ENCODE assay signal across 14 cellular contexts in genomic region chr6:149264629-149265028, GRCh38. TPM values are rescaled to one million over a fixed set of nuclear protein-coding genes. Genes with fewer than 3 reads are reported as not detected.
A peak's percentile ranks its signal among the peaks of the same experiment; 100 is the strongest.
DNase-seq lines count a peak whose midpoint lies in the region; ATAC-seq and TF ChIP-seq lines count a peak whose summit lies in the region.
"Had no signal": no experiment of that assay in that cellular context is flagged by ENCODE, and none has a peak within 500 bp of the region (broad histone marks: within the 10 kb centered on the region; RNA-seq: fewer than 3 reads in every experiment).

No MANE protein-coding gene starts in this region.

- H3K36me3 Mint-ChIP-seq in GM23338 (ENCODE audit: low read depth), result no peaks in the 10 kb centered on the region
- no peaks in the 10 kb centered on the region for H3K36me3 Mint-ChIP-seq in activated T-cell treated with anti-CD3 and anti-CD28 coated beads, Interleukin-2, amount 50 U/mL, for 4 hours (ENCODE audit: insufficient read depth)

- H3K9me3 ChIP-seq in neuronal stem cell (replicated peaks in 1 of 2; ENCODE audit: control insufficient read depth in 2 of 2, insufficient read depth in 1 of 2, low read depth in 1 of 2, low read length in 2 of 2), result no peaks in the 10 kb centered on the region
- H3K9me3 ChIP-seq: uterus had no signal

- H3K23ac ChIP-seq in mesendoderm (ENCODE audit: low read length) (peak overlapping the region; percentile 19), neuronal stem cell (ENCODE audit: low read depth, low read length, poor library complexity) (no peak overlapping the region)

- 0 out of 2 replicates have a peak, but pooled peaks cover 3% of the 10 kb centered on the region for H3K9me2 ChIP-seq in GM23338 (ENCODE audit: insufficient read depth)

- no peak overlapping the region for H2BK12ac ChIP-seq in neuronal stem cell (ENCODE audit: low read length)

- H3K27ac Mint-ChIP-seq in GM23338, result no peak overlapping the region

- H3K79me2 ChIP-seq in GM23338 (replicated peaks; ENCODE audit: insufficient read depth) (no peaks in the 10 kb centered on the region), mesendoderm (ENCODE audit: control insufficient read depth, insufficient read depth, low read length) (no peaks in the 10 kb centered on the region)
- H3K79me2 ChIP-seq: hepatocyte had no signal

- H3K79me1 ChIP-seq in mesendoderm (ENCODE audit: low read length), result no peaks in the 10 kb centered on the region
- H3K79me1 ChIP-seq in neuronal stem cell (ENCODE audit: low read depth, low read length), result no peaks in the 10 kb centered on the region

- H3K4me3 Mint-ChIP-seq in GM23338, result no peak overlapping the region
- peak overlapping the region; percentile 39 for H3K4me3 Mint-ChIP-seq in activated T-cell treated with anti-CD3 and anti-CD28 coated beads, Interleukin-2, amount 50 U/mL, for 4 hours

- no CpG with 5 or more reads among the region's 5 CpGs for WGBS in mesendoderm (ENCODE audit: extremely low coverage, insufficient coverage, low lambda C conversion rate)
- no CpG with 5 or more reads among the region's 5 CpGs for WGBS in neuronal stem cell (ENCODE audit: extremely low coverage in 2 of 2, insufficient read length in 2 of 2, insufficient replicate concordance in 1 of 2), 2 donors

- H3K4ac ChIP-seq in mesendoderm (ENCODE audit: low read depth, low read length), result no peak overlapping the region
- no peak overlapping the region for H3K4ac ChIP-seq in neuronal stem cell (ENCODE audit: low read length)

- no peaks in the 10 kb centered on the region for H3K36me3 ChIP-seq in GM23338 (ENCODE audit: insufficient read depth)
- H3K36me3 ChIP-seq in mesendoderm (ENCODE audit: control insufficient read depth, insufficient read depth, low read length), result no peaks in the 10 kb centered on the region
- H3K36me3 ChIP-seq in neuronal stem cell (replicated peaks in 1 of 2; ENCODE audit: control insufficient read depth in 2 of 2, insufficient read depth in 2 of 2, low read length in 2 of 2), result no peaks in the 10 kb centered on the region
- H3K36me3 ChIP-seq: uterus had no signal

- no peak overlapping the region for H3K9ac ChIP-seq in mesendoderm (ENCODE audit: low read length)
- H3K9ac ChIP-seq in neuronal stem cell (ENCODE audit: low read depth, low read length, poor library complexity), result no peak overlapping the region

- H4K91ac ChIP-seq in neuronal stem cell (ENCODE audit: low read depth, low read length, poor library complexity), result no peak overlapping the region

- H3F3A ChIP-seq in GM23338 (replicated peaks; ENCODE audit: low read depth), result no peaks in the 10 kb centered on the region

- H4K5ac ChIP-seq in mesendoderm (ENCODE audit: low read length), result no peak overlapping the region

- H3K18ac ChIP-seq in mesendoderm (ENCODE audit: low read length), result no peak overlapping the region
- H3K18ac ChIP-seq in neuronal stem cell (ENCODE audit: low read length), result no peak overlapping the region

- H2BK15ac ChIP-seq in mesendoderm (replicated peaks; ENCODE audit: low read depth), result no peak overlapping the region
- no peak overlapping the region for H2BK15ac ChIP-seq in neuronal stem cell (ENCODE audit: low read length)

- H4K20me1 ChIP-seq in GM23338 (replicated peaks; ENCODE audit: insufficient read depth), result no peaks in the 10 kb centered on the region

- no peak overlapping the region for H2BK5ac ChIP-seq in mesendoderm (ENCODE audit: low read length)
- H2BK5ac ChIP-seq in neuronal stem cell (ENCODE audit: low read length), result no peak overlapping the region

- H2AK5ac ChIP-seq in mesendoderm (ENCODE audit: low read length) (no peak overlapping the region), neuronal stem cell (ENCODE audit: low read depth, low read length) (no peak overlapping the region)

- H2BK120ac ChIP-seq in mesendoderm (ENCODE audit: low read depth, low read length) (no peak overlapping the region), neuronal stem cell (ENCODE audit: low read depth, low read length) (no peak overlapping the region)

- H3K14ac ChIP-seq in neuronal stem cell (ENCODE audit: low read length), result no peak overlapping the region

- H4K8ac ChIP-seq in mesendoderm (ENCODE audit: low read depth, low read length) (no peak overlapping the region), neuronal stem cell (ENCODE audit: low read depth, low read length) (no peak overlapping the region)

- H3K4me1 ChIP-seq in GM23338 (ENCODE audit: insufficient read depth) (no peaks in the 10 kb centered on the region), mesendoderm (ENCODE audit: control insufficient read depth, low read depth, low read length) (no peaks in the 10 kb centered on the region), neuronal stem cell (ENCODE audit: control insufficient read depth in 2 of 2, insufficient read depth in 1 of 2, low read depth in 1 of 2, low read length in 2 of 2) (peaks cover 1 to 8% of the 10 kb centered on the region in 2 donors)
- H3K4me1 ChIP-seq: uterus had no signal

- H3K27ac ChIP-seq in GM23338 (ENCODE audit: low read depth) (no peak overlapping the region), mesendoderm (ENCODE audit: low read depth, low read length) (no peak overlapping the region), neuronal stem cell (replicated peaks; ENCODE audit: low read length) (no peak overlapping the region), substantia nigra (ENCODE audit: low read depth, low read length, poor library complexity, severe bottlenecking) (no peak overlapping the region)
- H3K27ac ChIP-seq: hepatocyte, PC-9, uterus had no signal

- H3K27me3 Mint-ChIP-seq in GM23338 (ENCODE audit: insufficient read depth, low read depth, poor library complexity), result peaks cover 5% of the 10 kb centered on the region
- H3K27me3 Mint-ChIP-seq in activated T-cell treated with anti-CD3 and anti-CD28 coated beads, Interleukin-2, amount 50 U/mL, for 4 hours (ENCODE audit: low read depth), result no peaks in the 10 kb centered on the region

- peak; percentile 36; the same call in 2 of the 3 replicates for ATAC-seq in GM23338
- peak; percentile 41 to 53 for ATAC-seq in activated T-cell treated with anti-CD3 and anti-CD28 coated beads, Interleukin-2, amount 50 U/mL, for 4 hours

- no peak for TF ChIP-seq CTCF in GM23338 (conservative IDR thresholded peaks at IDR 0.05; ENCODE audit: low read depth in 2 of 2)

- H2AFZ ChIP-seq in GM23338 (no peak overlapping the region), neuronal stem cell (ENCODE audit: low read length) (no peak overlapping the region)
- H2AFZ ChIP-seq: hepatocyte, PC-9 had no signal

- H3K27me3 ChIP-seq in GM23338 (ENCODE audit: insufficient read depth), result no peaks in the 10 kb centered on the region
- no peaks in the 10 kb centered on the region for H3K27me3 ChIP-seq in mesendoderm (ENCODE audit: insufficient read depth, low read length, poor library complexity)
- no peaks in the 10 kb centered on the region for H3K27me3 ChIP-seq in neuronal stem cell (ENCODE audit: control insufficient read depth in 3 of 3, insufficient read depth in 3 of 3, low read depth in 1 of 3, low read length in 3 of 3)
- H3K27me3 ChIP-seq: hepatocyte, uterus had no signal

- H3K4me1 Mint-ChIP-seq in GM23338, result peaks cover 4% of the 10 kb centered on the region
- H3K4me1 Mint-ChIP-seq in activated T-cell treated with anti-CD3 and anti-CD28 coated beads, Interleukin-2, amount 50 U/mL, for 4 hours (ENCODE audit: low read depth), result peaks cover 49% of the 10 kb centered on the region

- no peak for DNase-seq in GM23338 (ENCODE audit: low spot score)
- peak; percentile 67 for DNase-seq in NCI-H774 (lab: John Stamatoyannopoulos, UW)
- DNase-seq in activated T-cell treated with anti-CD3 and anti-CD28 coated beads, Interleukin-2, amount 50 U/mL, for 4 hours, result peak; percentile 37
- peak; percentile 46 for DNase-seq in mesendoderm
- no peak for DNase-seq in neuronal stem cell (ENCODE audit: low spot score)
- DNase-seq in substantia nigra (lab: John Stamatoyannopoulos, UW), result no peak
- DNase-seq in AG08396 (ENCODE audit: low spot score), result no peak
- DNase-seq: anterior cingulate cortex, DMS 273 treated with DMSO at 0.1 percent for 48 hours, NCI-H1092 treated with DMSO at 0.1 percent for 48 hours, PC-9, posterior cingulate gyrus, uterus had no signal

- H3K9me3 Mint-ChIP-seq in GM23338, result no peaks in the 10 kb centered on the region
- no peaks in the 10 kb centered on the region for H3K9me3 Mint-ChIP-seq in activated T-cell treated with anti-CD3 and anti-CD28 coated beads, Interleukin-2, amount 50 U/mL, for 4 hours

- no peak overlapping the region for H3K4me2 ChIP-seq in GM23338
- no peak overlapping the region for H3K4me2 ChIP-seq in mesendoderm (ENCODE audit: low read length)
- H3K4me2 ChIP-seq in neuronal stem cell (ENCODE audit: insufficient read depth, low read length, poor library complexity, severe bottlenecking), result no peak overlapping the region
- H3K4me2 ChIP-seq: hepatocyte, PC-9 had no signal

- H3K4me3 ChIP-seq in GM23338 (no peak overlapping the region), mesendoderm (ENCODE audit: low read length) (no peak overlapping the region), neuronal stem cell (ENCODE audit: low read length in 2 of 2) (no peak overlapping the region)
- H3K4me3 ChIP-seq: hepatocyte, PC-9, uterus had no signal

- H3K56ac ChIP-seq in mesendoderm (ENCODE audit: low read length), result no peak overlapping the region

TF ChIP-seq in GM23338, 12 proteins besides CTCF, POLR2A, EP300 and RAD21 (continues in another document):
- TF ChIP-seq NANOG (IDR thresholded peaks at IDR 0.05; ENCODE audit: borderline replicate concordance), result no peak

RNA-seq across cellular contexts. Expression of gene TAB2, which starts 52.9 kb away (rescaled TPM):
- 59.2 and 65.5 TPM in 2 replicates for total RNA-seq in GM23338 (2014; rRNA removed; shearing (Covaris generic))
- 19.8 and 21.7 TPM in 2 replicates for polyA plus RNA-seq in GM23338 (2016; fragmentation: Nextera tagmentation; extraction: Ambion mirVana)
- total RNA-seq in activated T-cell treated with anti-CD3 and anti-CD28 coated beads, Interleukin-2, amount 50 U/mL, for 4 hours, result 10 to 100 TPM; 69.7 to 84.9 (median 77.4) TPM
- 71.0 TPM for polyA plus RNA-seq in mesendoderm (2013, experiment 1 of 2)
- polyA plus RNA-seq in mesendoderm (2013, experiment 2 of 2), result 70.4 TPM
- polyA plus RNA-seq in neuronal stem cell (2013, experiment 1 of 2), result 76.2 TPM
- 77.1 TPM for polyA plus RNA-seq in neuronal stem cell (2013, experiment 2 of 2)

Comparison
In these comparisons a context has a peak if more than half of its experiments do, and no peak if none do; other contexts are left out.
1. DNase-seq: peak in NCI-H774 (single experiment), activated T-cell treated with anti-CD3 and anti-CD28 coated beads, Interleukin-2, amount 50 U/mL, for 4 hours (single experiment) and mesendoderm (single experiment); none in GM23338 (single experiment), neuronal stem cell (single experiment), substantia nigra (0 of 49) and AG08396 (single experiment).